1 cellular context compared by ENCODE assay signal in the genomic region with DNA sequence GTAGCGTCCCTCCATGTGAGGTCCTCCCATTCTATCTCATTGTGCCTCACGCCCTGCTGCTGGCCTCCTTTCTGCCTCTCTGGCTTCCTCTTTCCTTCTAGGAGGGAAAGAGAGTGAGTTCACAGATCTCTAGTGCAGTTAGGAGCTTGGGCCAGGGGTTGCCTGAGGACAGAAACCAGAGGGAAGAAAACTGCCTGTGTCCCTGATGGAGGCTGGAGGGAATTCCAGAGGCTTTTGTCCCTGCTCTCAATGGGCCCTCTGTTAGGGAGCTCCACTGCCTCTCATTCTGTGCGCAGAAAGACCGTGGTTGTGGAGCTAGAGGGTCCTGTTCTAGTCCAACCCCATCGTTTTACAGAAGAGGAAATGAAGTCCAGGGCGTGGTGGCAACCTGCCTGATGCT.
TF ChIP-seq lines count a peak whose summit lies in the region.

No MANE protein-coding gene starts in this region.

TF ChIP-seq in GM23338, 12 proteins besides CTCF, POLR2A, EP300 and RAD21 (continued from another document):
- TF ChIP-seq, protein P1, sequence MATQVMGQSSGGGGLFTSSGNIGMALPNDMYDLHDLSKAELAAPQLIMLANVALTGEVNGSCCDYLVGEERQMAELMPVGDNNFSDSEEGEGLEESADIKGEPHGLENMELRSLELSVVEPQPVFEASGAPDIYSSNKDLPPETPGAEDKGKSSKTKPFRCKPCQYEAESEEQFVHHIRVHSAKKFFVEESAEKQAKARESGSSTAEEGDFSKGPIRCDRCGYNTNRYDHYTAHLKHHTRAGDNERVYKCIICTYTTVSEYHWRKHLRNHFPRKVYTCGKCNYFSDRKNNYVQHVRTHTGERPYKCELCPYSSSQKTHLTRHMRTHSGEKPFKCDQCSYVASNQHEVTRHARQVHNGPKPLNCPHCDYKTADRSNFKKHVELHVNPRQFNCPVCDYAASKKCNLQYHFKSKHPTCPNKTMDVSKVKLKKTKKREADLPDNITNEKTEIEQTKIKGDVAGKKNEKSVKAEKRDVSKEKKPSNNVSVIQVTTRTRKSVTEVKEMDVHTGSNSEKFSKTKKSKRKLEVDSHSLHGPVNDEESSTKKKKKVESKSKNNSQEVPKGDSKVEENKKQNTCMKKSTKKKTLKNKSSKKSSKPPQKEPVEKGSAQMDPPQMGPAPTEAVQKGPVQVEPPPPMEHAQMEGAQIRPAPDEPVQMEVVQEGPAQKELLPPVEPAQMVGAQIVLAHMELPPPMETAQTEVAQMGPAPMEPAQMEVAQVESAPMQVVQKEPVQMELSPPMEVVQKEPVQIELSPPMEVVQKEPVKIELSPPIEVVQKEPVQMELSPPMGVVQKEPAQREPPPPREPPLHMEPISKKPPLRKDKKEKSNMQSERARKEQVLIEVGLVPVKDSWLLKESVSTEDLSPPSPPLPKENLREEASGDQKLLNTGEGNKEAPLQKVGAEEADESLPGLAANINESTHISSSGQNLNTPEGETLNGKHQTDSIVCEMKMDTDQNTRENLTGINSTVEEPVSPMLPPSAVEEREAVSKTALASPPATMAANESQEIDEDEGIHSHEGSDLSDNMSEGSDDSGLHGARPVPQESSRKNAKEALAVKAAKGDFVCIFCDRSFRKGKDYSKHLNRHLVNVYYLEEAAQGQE (IDR thresholded peaks at IDR 0.05; ENCODE audit: unreplicated experiment): no peak
- TF ChIP-seq EZH2 (IDR thresholded peaks at IDR 0.05; ENCODE audit: low read depth, unreplicated experiment) (no peak), ZNF331 (CRISPR knock-in tag; IDR thresholded peaks at IDR 0.05; ENCODE audit: low read depth) (no peak), ZNF462 (CRISPR knock-in tag; IDR thresholded peaks at IDR 0.05) (no peak), ZNF114 (CRISPR knock-in tag; IDR thresholded peaks at IDR 0.05) (no peak)
- TF ChIP-seq, protein P2, sequence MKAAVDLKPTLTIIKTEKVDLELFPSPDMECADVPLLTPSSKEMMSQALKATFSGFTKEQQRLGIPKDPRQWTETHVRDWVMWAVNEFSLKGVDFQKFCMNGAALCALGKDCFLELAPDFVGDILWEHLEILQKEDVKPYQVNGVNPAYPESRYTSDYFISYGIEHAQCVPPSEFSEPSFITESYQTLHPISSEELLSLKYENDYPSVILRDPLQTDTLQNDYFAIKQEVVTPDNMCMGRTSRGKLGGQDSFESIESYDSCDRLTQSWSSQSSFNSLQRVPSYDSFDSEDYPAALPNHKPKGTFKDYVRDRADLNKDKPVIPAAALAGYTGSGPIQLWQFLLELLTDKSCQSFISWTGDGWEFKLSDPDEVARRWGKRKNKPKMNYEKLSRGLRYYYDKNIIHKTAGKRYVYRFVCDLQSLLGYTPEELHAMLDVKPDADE (IDR thresholded peaks at IDR 0.05): no peak
